Comparison of ENCODE assay signal across 8 cellular contexts in the genomic region with DNA sequence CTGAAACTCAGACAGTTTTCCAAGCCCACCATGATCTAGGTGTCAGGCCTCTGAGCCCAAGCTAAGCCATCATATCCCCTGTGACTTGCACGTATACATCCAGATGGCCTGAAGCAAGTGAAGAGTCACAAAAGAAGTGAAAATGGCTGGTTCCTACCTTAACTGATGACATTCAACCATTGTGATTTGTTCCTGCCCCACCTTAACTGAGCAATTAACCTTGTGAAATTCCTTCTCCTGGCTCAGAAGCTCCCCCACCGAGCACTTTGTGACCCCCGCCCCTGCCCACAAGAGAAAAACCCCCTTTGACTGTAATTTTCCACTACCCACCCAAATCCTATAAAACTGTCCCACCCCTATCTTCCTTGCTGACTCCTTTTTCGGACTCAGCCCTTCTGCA. TPM values are rescaled to one million over a fixed set of nuclear protein-coding genes. Genes with fewer than 3 reads are reported as not detected.
"Had no signal": no experiment of that assay in that cellular context is flagged by ENCODE, and none has a peak within 500 bp of the region (broad histone marks: within the 10 kb centered on the region; RNA-seq: fewer than 3 reads in every experiment).

No MANE protein-coding gene starts in this region.

RNA-seq across cellular contexts. Expression of a gene that starts 40.3 kb away (rescaled TPM):
- total RNA-seq: activated CD4-positive, alpha-beta T cell treated with anti-CD3 and anti-CD28 coated beads, Interleukin-2, amount 10 ng/mL, durations not matched to agents 24 days and 14 days; activated CD8-positive, alpha-beta T cell treated with anti-CD3 and anti-CD28 coated beads for 36 hours; activated T-helper 17 cell treated with anti-CD3 and anti-CD28 coated beads, Interleukin-2, amount 50 U/mL, for 72 hours; aorta; cardiac septum; SJCRH30; T-helper 1 cell treated with Interleukin-12 subunit alpha and Interleukin-12 subunit beta and Interleukin-4 antibody, amounts not matched to agents 30 ng/mL and 1 ng/mL, for 36 hours; T-helper 2 cell treated with Interferon-gamma antibody and Interleukin-4, amounts not matched to agents 100 ng/mL and 5 ng/mL, for 36 hours had no signal
- polyA plus RNA-seq: aorta had no signal
